16 cellular contexts compared by ENCODE assay signal in the genomic region with DNA sequence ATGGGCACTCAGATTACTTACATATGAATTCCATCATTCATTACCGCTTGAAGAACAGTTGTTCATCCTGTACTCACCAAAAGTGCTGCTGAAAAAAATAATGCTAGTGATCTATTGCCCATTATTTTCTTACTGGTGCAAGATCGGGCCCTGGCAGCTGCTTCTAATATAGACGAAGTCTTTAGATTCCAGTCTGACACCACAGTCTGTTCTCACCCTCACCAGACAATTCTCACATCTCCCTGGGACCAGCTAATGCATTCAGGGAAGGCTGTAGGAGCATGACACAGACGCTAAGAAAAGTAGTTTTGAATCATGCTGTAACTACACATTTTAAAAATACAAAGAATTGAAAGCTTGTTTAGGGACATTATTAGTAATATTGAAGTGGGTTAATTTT.
"Had no signal": no experiment of that assay in that cellular context is flagged by ENCODE, and none has a peak within 500 bp of the region (broad histone marks: within the 10 kb centered on the region; RNA-seq: fewer than 3 reads in every experiment).

No MANE protein-coding gene starts in this region.

- H3K27me3 ChIP-seq: gastrocnemius medialis, neural progenitor cell, pancreas, stomach had no signal

- H3K9me3 ChIP-seq: gastrocnemius medialis, left ventricle myocardium inferior, pancreas had no signal

- H3K4me3 Mint-ChIP-seq: activated CD4-positive, alpha-beta memory T cell treated with anti-CD3 and anti-CD28 coated beads, Interleukin-2, amount 10 ng/mL, durations not matched to agents 7 days and 5 days; activated T-cell treated with anti-CD3 and anti-CD28 coated beads, Interleukin-2, amount 50 U/mL, for 72 hours; neural progenitor cell had no signal

- H3K36me3 ChIP-seq: neural progenitor cell had no signal

- H3K4me3 ChIP-seq: dorsolateral prefrontal cortex, gastrocnemius medialis, left ventricle myocardium inferior, neural progenitor cell, pancreas, skin epidermis, stomach had no signal

- H3K27ac Mint-ChIP-seq: activated CD4-positive, alpha-beta memory T cell treated with anti-CD3 and anti-CD28 coated beads, Interleukin-2, amount 10 ng/mL, durations not matched to agents 7 days and 5 days; activated T-cell treated with anti-CD3 and anti-CD28 coated beads, Interleukin-2, amount 50 U/mL, for 72 hours; neural progenitor cell had no signal

- FAIRE-seq: pancreas had no signal

- ATAC-seq: activated T-cell treated with anti-CD3 and anti-CD28 coated beads, Interleukin-2, amount 50 U/mL, for 72 hours; esophagus mucosa; gastrocnemius medialis; pancreas had no signal

- H3K27me3 Mint-ChIP-seq: activated CD4-positive, alpha-beta memory T cell treated with anti-CD3 and anti-CD28 coated beads, Interleukin-2, amount 10 ng/mL, durations not matched to agents 7 days and 5 days had no signal

- H3K4me1 ChIP-seq: gastrocnemius medialis, left ventricle myocardium inferior, neural progenitor cell, pancreas, stomach had no signal

- H3K4me1 Mint-ChIP-seq: activated CD4-positive, alpha-beta memory T cell treated with anti-CD3 and anti-CD28 coated beads, Interleukin-2, amount 10 ng/mL, durations not matched to agents 7 days and 5 days; neural progenitor cell had no signal

- H3K9me3 Mint-ChIP-seq: activated CD4-positive, alpha-beta memory T cell treated with anti-CD3 and anti-CD28 coated beads, Interleukin-2, amount 10 ng/mL, durations not matched to agents 7 days and 5 days; neural progenitor cell had no signal

- H3K27ac ChIP-seq: gastrocnemius medialis, left ventricle myocardium inferior, neural progenitor cell, pancreas, stomach had no signal

- DNase-seq: activated CD4-positive, alpha-beta memory T cell treated with anti-CD3 and anti-CD28 coated beads, Interleukin-2, amount 10 ng/mL, durations not matched to agents 7 days and 5 days; activated CD4-positive, alpha-beta T cell treated with anti-CD3 and anti-CD28 coated beads for 1 hour; activated naive CD4-positive, alpha-beta T cell treated with Interleukin-2 at 50 U/mL for 16 hours; activated T-cell treated with anti-CD3 and anti-CD28 coated beads, Interleukin-2, amount 50 U/mL, for 72 hours; dorsolateral prefrontal cortex; gastrocnemius medialis; kidney; left ventricle myocardium inferior; mesenchymal stem cell; pancreas; stimulated activated CD4-positive, alpha-beta T cell treated with anti-CD3 and anti-CD28 coated beads, Interleukin-4, amount 100 ng/mL, for 4 hours; stomach; SW 1271 had no signal
